In the genomic region with DNA sequence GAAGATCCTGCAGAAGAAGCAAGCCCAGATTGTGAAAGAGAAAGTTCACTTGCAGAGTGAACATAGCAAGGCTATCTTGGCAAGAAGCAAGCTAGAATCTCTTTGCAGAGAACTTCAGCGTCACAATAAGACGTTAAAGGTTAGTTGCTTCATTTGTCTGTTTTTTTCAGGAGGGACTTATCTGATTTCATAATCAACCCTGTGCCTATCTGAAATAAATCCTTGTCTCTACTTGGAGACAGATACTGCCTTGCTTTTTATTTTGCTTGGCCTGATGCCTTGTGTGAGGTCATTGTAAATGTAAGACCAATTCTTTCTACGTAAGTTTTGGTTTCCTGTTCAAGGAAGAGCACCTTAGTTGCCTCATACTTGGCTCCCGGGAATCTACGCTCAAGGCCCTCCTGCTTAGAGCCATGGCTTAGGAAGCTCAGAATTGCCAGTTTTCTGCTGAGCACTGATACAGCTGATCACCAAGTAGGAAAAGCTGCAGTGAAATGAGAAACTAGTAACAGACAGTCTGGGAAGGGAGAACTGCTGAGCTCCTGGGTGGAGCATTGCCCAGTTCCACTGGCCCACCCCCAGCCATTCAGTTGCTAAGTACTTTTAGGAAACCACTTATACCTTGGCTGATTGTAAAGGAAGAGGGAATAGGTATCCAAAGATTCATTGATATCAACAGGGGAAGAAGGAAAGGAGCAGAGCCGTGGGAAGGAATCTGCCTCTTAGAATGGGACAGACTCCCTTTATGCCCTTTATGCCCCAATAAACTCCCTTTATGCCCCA, we compare ENCODE assay signal across 12 cellular contexts. TPM values are rescaled to one million over a fixed set of nuclear protein-coding genes. Genes with fewer than 3 reads are reported as not detected.
DNase-seq lines count a peak whose midpoint lies in the region; ATAC-seq, FAIRE-seq and TF ChIP-seq lines count a peak whose summit lies in the region.
"Had no signal": no experiment of that assay in that cellular context is flagged by ENCODE, and none has a peak within 500 bp of the region (broad histone marks: within the 10 kb centered on the region; RNA-seq: fewer than 3 reads in every experiment).

No MANE protein-coding gene starts in this region.

- intact Hi-C loops in activated CD8-positive, alpha-beta T cell treated with anti-CD3 and anti-CD28 coated beads for 36 hours (cut with micrococcal nuclease) = no loop called here
- intact Hi-C loops in endothelial cell of umbilical vein (cut with micrococcal nuclease) = loop anchor here (1.0 to 10.0 kb wide), 4 partner anchors 10 to 766 kb away; no protein-coding TSS in a partner anchor

- H3K9me3 ChIP-seq in endothelial cell of umbilical vein (replicated peaks; ENCODE audit: control insufficient read depth, insufficient read depth, low read length) = no peaks in the 10 kb centered on the region

- H3K4me3 Mint-ChIP-seq in activated CD8-positive, alpha-beta T cell treated with anti-CD3 and anti-CD28 coated beads for 36 hours = no peak overlapping the region
- H3K4me3 Mint-ChIP-seq in activated CD8-positive, alpha-beta T cell treated with anti-CD3 and anti-CD28 coated beads, Interleukin-2, amount 10 ng/mL, durations not matched to agents 7 days and 5 days = no peak overlapping the region
- H3K4me3 Mint-ChIP-seq in memory B cell = no peak overlapping the region
- H3K4me3 Mint-ChIP-seq in activated T-cell treated with anti-CD3 and anti-CD28 coated beads, Interleukin-2, amount 50 U/mL, for 4 hours = no peak overlapping the region

- H3K27me3 ChIP-seq in endothelial cell of umbilical vein (ENCODE audit: control insufficient read depth in 2 of 2, insufficient read depth in 2 of 2, low read length in 2 of 2) = no peaks in the 10 kb centered on the region

- peak; percentile 83 for FAIRE-seq in endothelial cell of umbilical vein (lab: Jason Lieb, UNC)
- FAIRE-seq: H54 had no signal

- H2AFZ ChIP-seq in endothelial cell of umbilical vein (ENCODE audit: low read depth, low read length) = no peak overlapping the region

- ATAC-seq in activated CD8-positive, alpha-beta T cell treated with anti-CD3 and anti-CD28 coated beads for 36 hours = no peak
- ATAC-seq in activated CD8-positive, alpha-beta T cell treated with anti-CD3 and anti-CD28 coated beads, Interleukin-2, amount 10 ng/mL, durations not matched to agents 7 days and 5 days = no peak
- ATAC-seq in memory B cell (ENCODE audit: low read depth) (no peak), GM21390 (IDR thresholded peaks at IDR 0.05; ENCODE audit: unreplicated experiment) (no peak), HG02970 (IDR thresholded peaks at IDR 0.05; ENCODE audit: low FRiP score, unreplicated experiment) (no peak)
- no peak for ATAC-seq in activated T-cell treated with anti-CD3 and anti-CD28 coated beads, Interleukin-2, amount 50 U/mL, for 4 hours
- ATAC-seq: activated CD4-positive, CD25-positive, alpha-beta regulatory T cell treated with anti-CD3 and anti-CD28 coated beads, Interleukin-2, amount 50 U/mL, for 24 hours had no signal

- peaks cover 13% of the 10 kb centered on the region for H3K36me3 Mint-ChIP-seq in activated CD8-positive, alpha-beta T cell treated with anti-CD3 and anti-CD28 coated beads for 36 hours (ENCODE audit: low read depth)
- H3K36me3 Mint-ChIP-seq in activated CD8-positive, alpha-beta T cell treated with anti-CD3 and anti-CD28 coated beads, Interleukin-2, amount 10 ng/mL, durations not matched to agents 7 days and 5 days (ENCODE audit: low read depth) = peaks cover 22% of the 10 kb centered on the region
- H3K36me3 Mint-ChIP-seq in memory B cell = peaks cover 5% of the 10 kb centered on the region
- peaks cover 16% of the 10 kb centered on the region for H3K36me3 Mint-ChIP-seq in activated T-cell treated with anti-CD3 and anti-CD28 coated beads, Interleukin-2, amount 50 U/mL, for 4 hours (ENCODE audit: insufficient read depth)

- H3K4me2 ChIP-seq in endothelial cell of umbilical vein (ENCODE audit: insufficient read depth, low read length) = peak overlapping the region; percentile 45

- dilution Hi-C loops in endothelial cell of umbilical vein (cut with MboI; ENCODE audit: extremely low pct_ligation_motif_present, low sequenced_read_pairs) = no loop called here

- H3K9ac ChIP-seq in endothelial cell of umbilical vein (replicated peaks; ENCODE audit: extremely low read depth, insufficient read depth, low read length) = peak overlapping the region; percentile 44

- no peak for TF ChIP-seq CTCF in activated CD8-positive, alpha-beta T cell treated with anti-CD3 and anti-CD28 coated beads for 36 hours (IDR thresholded peaks at IDR 0.05)
- TF ChIP-seq CTCF in endothelial cell of umbilical vein (IDR thresholded peaks at IDR 0.05; ENCODE audit: extremely low read depth in 1 of 2, insufficient read depth in 1 of 2, low read depth in 1 of 2, low read length in 2 of 2) = no peak

- POLR2A ChIA-PET in activated CD8-positive, alpha-beta T cell treated with anti-CD3 and anti-CD28 coated beads for 36 hours (lab: Charles Lee) = no interaction called here
- POLR2A ChIA-PET in activated CD8-positive, alpha-beta T cell treated with anti-CD3 and anti-CD28 coated beads, Interleukin-2, amount 10 ng/mL, durations not matched to agents 7 days and 5 days (lab: Charles Lee) = interaction anchor here (1.1 kb wide), 1 partner anchor 11 kb away, joined by 3 read pairs; no protein-coding TSS in a partner anchor
- POLR2A ChIA-PET in endothelial cell of umbilical vein (lab: Charles Lee) = no interaction called here

- TSS peak; percentile 52 for BruUV-seq in endothelial cell of umbilical vein (replicated peaks; lab: Mats Ljungman, UMichigan)

- no peaks in the 10 kb centered on the region for H3K9me1 ChIP-seq in endothelial cell of umbilical vein (replicated peaks; ENCODE audit: control insufficient read depth, extremely low read depth, insufficient read depth, low read length)

- H3K4me1 Mint-ChIP-seq in activated CD8-positive, alpha-beta T cell treated with anti-CD3 and anti-CD28 coated beads for 36 hours (ENCODE audit: low read depth) = peaks cover 12% of the 10 kb centered on the region
- peaks cover 6% of the 10 kb centered on the region for H3K4me1 Mint-ChIP-seq in activated CD8-positive, alpha-beta T cell treated with anti-CD3 and anti-CD28 coated beads, Interleukin-2, amount 10 ng/mL, durations not matched to agents 7 days and 5 days (ENCODE audit: low read depth)
- H3K4me1 Mint-ChIP-seq in memory B cell = no peaks in the 10 kb centered on the region
- H3K4me1 Mint-ChIP-seq in activated T-cell treated with anti-CD3 and anti-CD28 coated beads, Interleukin-2, amount 50 U/mL, for 4 hours (ENCODE audit: low read depth) = no peaks in the 10 kb centered on the region

- no peak for TF ChIP-seq POLR2A in endothelial cell of umbilical vein (IDR thresholded peaks at IDR 0.05; ENCODE audit: low read depth, low read length)

- no peak for DNase-seq in activated CD8-positive, alpha-beta T cell treated with anti-CD3 and anti-CD28 coated beads for 36 hours
- no peak for DNase-seq in activated CD8-positive, alpha-beta T cell treated with anti-CD3 and anti-CD28 coated beads, Interleukin-2, amount 10 ng/mL, durations not matched to agents 7 days and 5 days
- peak; percentile 66 for DNase-seq in endothelial cell of umbilical vein (ENCODE audit: low read depth, low spot score)
- no peak for DNase-seq in memory B cell (ENCODE audit: low spot score in 2 of 2)
- DNase-seq in ureter (ENCODE audit: low spot score) = peak; percentile 53
- no peak for DNase-seq in activated T-cell treated with anti-CD3 and anti-CD28 coated beads, Interleukin-2, amount 50 U/mL, for 4 hours
- DNase-seq: central memory CD4-positive, alpha-beta T cell; stimulated activated CD4-positive, alpha-beta T cell treated with anti-CD3 and anti-CD28 coated beads, Interleukin-4, amount 100 ng/mL, for 4 hours had no signal

- no peaks in the 10 kb centered on the region for H3K79me2 ChIP-seq in endothelial cell of umbilical vein (ENCODE audit: control insufficient read depth, insufficient read depth, low read length)

- CTCF ChIA-PET in activated CD8-positive, alpha-beta T cell treated with anti-CD3 and anti-CD28 coated beads for 36 hours (lab: Charles Lee) = interaction anchor here (1.2 to 1.7 kb wide), 2 partner anchors 12 to 218 kb away, joined by 4 to 5 read pairs; no protein-coding TSS in a partner anchor
- CTCF ChIA-PET in activated CD8-positive, alpha-beta T cell treated with anti-CD3 and anti-CD28 coated beads, Interleukin-2, amount 10 ng/mL, durations not matched to agents 7 days and 5 days (lab: Charles Lee) = interaction anchor here (3.6 to 3.7 kb wide), 2 partner anchors 55 to 219 kb away, joined by 25 read pairs; no protein-coding TSS in a partner anchor
- CTCF ChIA-PET in endothelial cell of umbilical vein (lab: Charles Lee) = interaction anchor here (1.0 to 7.9 kb wide), 7 partner anchors 9 to 763 kb away, joined by 3 to 133 read pairs (median 12); no protein-coding TSS in a partner anchor

- H3K36me3 ChIP-seq in endothelial cell of umbilical vein (ENCODE audit: control insufficient read depth in 2 of 2, extremely low read depth in 1 of 2, insufficient read depth in 2 of 2, low read length in 2 of 2) = no peaks in the 10 kb centered on the region

- peaks cover 31% of the 10 kb centered on the region for H3K4me1 ChIP-seq in endothelial cell of umbilical vein (ENCODE audit: control insufficient read depth, extremely low read depth, insufficient read depth, low read length)

- no peak overlapping the region for H3K4me3 ChIP-seq in endothelial cell of umbilical vein (replicated peaks in 1 of 3; ENCODE audit: insufficient read depth in 1 of 3, low read depth in 1 of 3, low read length in 3 of 3)

- H3K27ac ChIP-seq in endothelial cell of umbilical vein (ENCODE audit: insufficient read depth, low read depth, low read length) = peak overlapping the region; percentile 74

- H3K27ac Mint-ChIP-seq in activated CD8-positive, alpha-beta T cell treated with anti-CD3 and anti-CD28 coated beads for 36 hours = peak overlapping the region; percentile 25
- H3K27ac Mint-ChIP-seq in activated CD8-positive, alpha-beta T cell treated with anti-CD3 and anti-CD28 coated beads, Interleukin-2, amount 10 ng/mL, durations not matched to agents 7 days and 5 days = no peak overlapping the region
- H3K27ac Mint-ChIP-seq in memory B cell = peak overlapping the region; percentile 55

- no peaks in the 10 kb centered on the region for H4K20me1 ChIP-seq in endothelial cell of umbilical vein (replicated peaks; ENCODE audit: control insufficient read depth, extremely low read depth, insufficient read depth, low read length)

- H3K27me3 Mint-ChIP-seq in activated CD8-positive, alpha-beta T cell treated with anti-CD3 and anti-CD28 coated beads for 36 hours = no peaks in the 10 kb centered on the region
- no peaks in the 10 kb centered on the region for H3K27me3 Mint-ChIP-seq in activated CD8-positive, alpha-beta T cell treated with anti-CD3 and anti-CD28 coated beads, Interleukin-2, amount 10 ng/mL, durations not matched to agents 7 days and 5 days (ENCODE audit: low read depth)
- no peaks in the 10 kb centered on the region for H3K27me3 Mint-ChIP-seq in memory B cell
- no peaks in the 10 kb centered on the region for H3K27me3 Mint-ChIP-seq in activated T-cell treated with anti-CD3 and anti-CD28 coated beads, Interleukin-2, amount 50 U/mL, for 4 hours (ENCODE audit: low read depth)

- no peaks in the 10 kb centered on the region for H3K9me3 Mint-ChIP-seq in activated CD8-positive, alpha-beta T cell treated with anti-CD3 and anti-CD28 coated beads for 36 hours
- H3K9me3 Mint-ChIP-seq in activated CD8-positive, alpha-beta T cell treated with anti-CD3 and anti-CD28 coated beads, Interleukin-2, amount 10 ng/mL, durations not matched to agents 7 days and 5 days (ENCODE audit: insufficient read depth) = no peaks in the 10 kb centered on the region
- no peaks in the 10 kb centered on the region for H3K9me3 Mint-ChIP-seq in memory B cell
- H3K9me3 Mint-ChIP-seq in activated T-cell treated with anti-CD3 and anti-CD28 coated beads, Interleukin-2, amount 50 U/mL, for 4 hours = no peaks in the 10 kb centered on the region

RNA-seq across cellular contexts. Expression of gene RBBP7, which starts 41.8 kb away (rescaled TPM):
- total RNA-seq in activated CD8-positive, alpha-beta T cell treated with anti-CD3 and anti-CD28 coated beads for 36 hours = 100 to 1,000 TPM; 197 to 201 TPM
- 100 to 1,000 TPM; 195 to 201 TPM for total RNA-seq in activated CD8-positive, alpha-beta T cell treated with anti-CD3 and anti-CD28 coated beads, Interleukin-2, amount 10 ng/mL, durations not matched to agents 7 days and 5 days
- total RNA-seq in endothelial cell of umbilical vein (129 and 130 TPM in 2 replicates), ureter (133 TPM)
- 69.7 and 81.5 TPM in 2 replicates for polyA plus RNA-seq in endothelial cell of umbilical vein
- polyA plus RNA-seq in endothelial cell of umbilical vein (2011; cell fraction: cytosol; rRNA removed) = 108 and 113 TPM in 2 replicates
- 156 and 195 TPM in 2 replicates for polyA plus RNA-seq in endothelial cell of umbilical vein (2011; cell fraction: nucleus; rRNA removed)
- polyA plus RNA-seq in endothelial cell of umbilical vein (2012) = 99.8 and 152 TPM in 2 replicates
- polyA minus RNA-seq in endothelial cell of umbilical vein = 87.2 and 87.8 TPM in 2 replicates
- polyA minus RNA-seq in endothelial cell of umbilical vein (2011; cell fraction: cytosol; rRNA and poly(A)+ RNA removed) = 173 TPM
- 46.1 and 64.2 TPM in 2 replicates for polyA minus RNA-seq in endothelial cell of umbilical vein (2011; cell fraction: nucleus; rRNA and poly(A)+ RNA removed)
- total RNA-seq in activated T-cell treated with anti-CD3 and anti-CD28 coated beads, Interleukin-2, amount 50 U/mL, for 4 hours = 100 to 1,000 TPM in 2 of 3 donors, 10 to 100 TPM in 1; 94.4 to 119 (median 115) TPM

RNA-seq across cellular contexts. Expression of gene TXLNG, which starts 42.1 kb away (rescaled TPM):
- total RNA-seq in activated CD8-positive, alpha-beta T cell treated with anti-CD3 and anti-CD28 coated beads for 36 hours = 10 to 100 TPM; 17.3 to 18.8 TPM
- total RNA-seq in activated CD8-positive, alpha-beta T cell treated with anti-CD3 and anti-CD28 coated beads, Interleukin-2, amount 10 ng/mL, durations not matched to agents 7 days and 5 days = 10 to 100 TPM; 10.8 to 10.9 TPM
- 7.3 and 7.6 TPM in 2 replicates for total RNA-seq in endothelial cell of umbilical vein
- 4.8 and 6.8 TPM in 2 replicates for polyA plus RNA-seq in endothelial cell of umbilical vein
- polyA plus RNA-seq in endothelial cell of umbilical vein (2011; cell fraction: cytosol; rRNA removed) = 5.8 and 5.9 TPM in 2 replicates
- polyA plus RNA-seq in endothelial cell of umbilical vein (2011; cell fraction: nucleus; rRNA removed) = 9.8 and 13.3 TPM in 2 replicates
- polyA plus RNA-seq in endothelial cell of umbilical vein (2012) = 8.3 and 9.8 TPM in 2 replicates
- polyA minus RNA-seq in endothelial cell of umbilical vein = 5.4 and 6.4 TPM in 2 replicates
- polyA minus RNA-seq in endothelial cell of umbilical vein (2011; cell fraction: cytosol; rRNA and poly(A)+ RNA removed) = 21.2 TPM
- polyA minus RNA-seq in endothelial cell of umbilical vein (2011; cell fraction: nucleus; rRNA and poly(A)+ RNA removed) = 4.0 and 5.8 TPM in 2 replicates
- total RNA-seq in ureter = 16.8 TPM
- 10 to 100 TPM; 30.6 to 46.1 (median 31.3) TPM for total RNA-seq in activated T-cell treated with anti-CD3 and anti-CD28 coated beads, Interleukin-2, amount 50 U/mL, for 4 hours

Comparison
In these comparisons a context has a peak if more than half of its experiments do, and no peak if none do; other contexts are left out.
1. DNase-seq: peak in endothelial cell of umbilical vein (single experiment) and ureter (single experiment); none in activated CD8-positive, alpha-beta T cell treated with anti-CD3 and anti-CD28 coated beads for 36 hours (single experiment), activated CD8-positive, alpha-beta T cell treated with anti-CD3 and anti-CD28 coated beads, Interleukin-2, amount 10 ng/mL, durations not matched to agents 7 days and 5 days (single experiment), memory B cell (0 of 2) and activated T-cell treated with anti-CD3 and anti-CD28 coated beads, Interleukin-2, amount 50 U/mL, for 4 hours (single experiment).